Comparison of ENCODE assay signal across 8 cellular contexts in the genomic region with DNA sequence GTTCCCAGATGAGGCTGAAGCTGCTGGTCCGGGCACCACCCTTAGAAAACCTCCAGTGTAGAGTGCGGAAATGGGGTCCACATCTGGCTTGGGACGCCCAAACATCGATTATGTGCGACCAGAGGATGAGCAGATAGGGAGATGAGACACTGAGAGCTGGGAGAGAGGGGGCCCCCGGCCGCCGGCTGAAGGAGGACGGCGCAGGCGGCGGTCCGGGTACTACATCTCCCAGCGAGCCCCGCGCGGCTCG. TPM values are rescaled to one million over a fixed set of nuclear protein-coding genes. Genes with fewer than 3 reads are reported as not detected.
DNase-seq lines count a peak whose midpoint lies in the region; ATAC-seq and TF ChIP-seq lines count a peak whose summit lies in the region.

No MANE protein-coding gene starts in this region.

- no peaks in the 10 kb centered on the region for H3K79me2 ChIP-seq in osteoblast (ENCODE audit: insufficient read depth, low read length)

- H3K4me1 ChIP-seq in Panc1 (ENCODE audit: control insufficient read depth, insufficient read depth, low read length) = no peaks in the 10 kb centered on the region; the same call in 1 of the 2 replicates
- peaks cover 0 to 3% of the 10 kb centered on the region in 2 donors for H3K4me1 ChIP-seq in esophagus (ENCODE audit: control insufficient read depth in 2 of 2, insufficient read depth in 2 of 2, low read length in 1 of 2)
- H3K4me1 ChIP-seq in osteoblast (ENCODE audit: insufficient read depth, low read length) = peaks cover 10% of the 10 kb centered on the region

- CTCF ChIA-PET in Panc1 (lab: Charles Lee) = no interaction called here

- peak overlapping the region; percentile 74 for H3K27ac ChIP-seq in Panc1 (ENCODE audit: low read length)
- peak overlapping the region in 1 of 2 donors; percentile 77 for H3K27ac ChIP-seq in esophagus (ENCODE audit: low read depth in 2 of 2, low read length in 1 of 2)
- H3K27ac ChIP-seq in osteoblast (ENCODE audit: low read depth, low read length) = no peak overlapping the region

- no peaks in the 10 kb centered on the region for H4K20me1 ChIP-seq in osteoblast (ENCODE audit: insufficient read depth, low read length)

- no peak for TF ChIP-seq CTCF in Panc1 (IDR thresholded peaks at IDR 0.05)
- no peak for TF ChIP-seq CTCF in osteoblast (IDR thresholded peaks at IDR 0.05; ENCODE audit: extremely low read depth, low read depth, low read length)
- TF ChIP-seq CTCF in GM13976 (IDR thresholded peaks at IDR 0.05; ENCODE audit: borderline replicate concordance, control extremely low read depth, extremely low read depth, insufficient read depth, missing control alignments) = no peak

- DNase-seq in Panc1 (ENCODE audit: low read depth, low spot score) (peak; percentile 39), osteoblast (ENCODE audit: insufficient read length, low spot score, missing footprints) (peak; percentile 98), DMS 273 treated with DMSO at 0.1 percent for 48 hours (lab: John Stamatoyannopoulos, UW) (no peak), NOMO-1 treated with DMSO at 0.1 percent for 48 hours (lab: John Stamatoyannopoulos, UW; ENCODE audit: unreplicated experiment) (no peak), GM13976 (ENCODE audit: low spot score) (no peak)

- H3K9me3 ChIP-seq in Panc1 (ENCODE audit: control insufficient read depth, insufficient read depth, low read depth, low read length) (0 out of 2 replicates have a peak, but pooled peaks cover 7% of the 10 kb centered on the region), esophagus (ENCODE audit: control insufficient read depth in 2 of 2, insufficient read depth in 1 of 2, low read depth in 1 of 2, low read length in 1 of 2) (peaks cover 0 to 2% of the 10 kb centered on the region in 2 donors), osteoblast (ENCODE audit: low read depth, low read length) (no peaks in the 10 kb centered on the region)

- H3K4me3 ChIP-seq in Panc1 (ENCODE audit: low read depth in 2 of 2, low read length in 2 of 2) (peak overlapping the region; percentile 70 to 87), esophagus (ENCODE audit: low read depth in 1 of 2, low read length in 2 of 2) (peak overlapping the region; percentile 67 to 68), osteoblast (ENCODE audit: insufficient read depth, low read length) (peak overlapping the region; percentile 80)

- in situ Hi-C loops in Panc1 (cut with HindIII; ENCODE audit: low pct_unique_long_range_greater_than_20kb, low sequenced_read_pairs) = no loop called here
- in situ Hi-C loops in GM13976 (cut with MboI; ENCODE audit: low sequenced_read_pairs, unreplicated experiment) = no loop called here

- H3K27me3 ChIP-seq in Panc1 (ENCODE audit: control insufficient read depth, insufficient read depth, low read length) (no peaks in the 10 kb centered on the region), esophagus (ENCODE audit: control insufficient read depth in 1 of 2, insufficient read depth in 2 of 2, low read length in 2 of 2) (no peaks in the 10 kb centered on the region), osteoblast (ENCODE audit: insufficient read depth, low read length) (peaks cover 36% of the 10 kb centered on the region)

- WGBS in esophagus, 2 donors = 0% methylated on average over 12 to 18 of the region's 18 CpGs

- no peaks in the 10 kb centered on the region for H3K36me3 ChIP-seq in Panc1 (ENCODE audit: control insufficient read depth, insufficient read depth, low read length)
- no peaks in the 10 kb centered on the region for H3K36me3 ChIP-seq in esophagus (ENCODE audit: control insufficient read depth in 2 of 2, insufficient read depth in 2 of 2, low read length in 1 of 2)
- H3K36me3 ChIP-seq in osteoblast (ENCODE audit: insufficient read depth, low read length) = no peaks in the 10 kb centered on the region

- H2AFZ ChIP-seq in osteoblast (ENCODE audit: low read length) = peak overlapping the region; percentile 99

- peak overlapping the region; percentile 99 for H3K4me2 ChIP-seq in osteoblast (ENCODE audit: insufficient read depth, low read length)

- intact Hi-C loops in Panc1 (cut with micrococcal nuclease; ENCODE audit: unreplicated experiment) = no loop called here

- POLR2A ChIA-PET in Panc1 (lab: Charles Lee) = no interaction called here

- ATAC-seq in GM19043 (IDR thresholded peaks at IDR 0.05; ENCODE audit: low read depth, unreplicated experiment) (peak; percentile 90), Panc1 (peak; percentile 45; the same call in 1 of the 2 replicates), HG03520 (IDR thresholded peaks at IDR 0.05; ENCODE audit: unreplicated experiment) (no peak)

- BruUV-seq in Panc1 (replicated peaks; lab: Mats Ljungman, UMichigan) = no TSS peak

RNA-seq across cellular contexts. Expression of gene SPECC1, which starts 0.2 kb away (rescaled TPM):
- total RNA-seq in Panc1 (2021; ENCODE audit: unreplicated experiment) (80.8 TPM), osteoblast (155 and 165 TPM in 2 replicates)
- polyA plus RNA-seq in Panc1 (2012; ENCODE audit: insufficient read length) = 35.0 TPM
- 10 to 100 TPM in 1 of 2 donors, 1 to 10 TPM in 1; 7.4 to 19.8 TPM for polyA plus RNA-seq in esophagus

RNA-seq across cellular contexts. Expression of gene AKAP10, which starts 31.3 kb away (rescaled TPM):
- 24.6 TPM for total RNA-seq in Panc1 (2021; ENCODE audit: unreplicated experiment)
- polyA plus RNA-seq in Panc1 (2012; ENCODE audit: insufficient read length) = 11.7 TPM
- 1 to 10 TPM; 5.5 to 6.2 TPM for polyA plus RNA-seq in esophagus
- total RNA-seq in osteoblast = 27.5 and 31.5 TPM in 2 replicates

Comparison
In these comparisons a context has a peak if more than half of its experiments do, and no peak if none do; other contexts are left out.
1. DNase-seq: peak in Panc1 (single experiment) and osteoblast (single experiment); none in DMS 273 treated with DMSO at 0.1 percent for 48 hours (single experiment), NOMO-1 treated with DMSO at 0.1 percent for 48 hours (single experiment) and GM13976 (single experiment).
2. Peak in every context shown above with its lines, with median percentiles within 50 percentile points of each other: H3K4me3 ChIP-seq.